ENCODE assay signal across 13 cellular contexts in genomic region chr19:49688531-49689132, GRCh38. TPM values are rescaled to one million over a fixed set of nuclear protein-coding genes. Genes with fewer than 3 reads are reported as not detected.
DNase-seq lines count a peak whose midpoint lies in the region; ATAC-seq and TF ChIP-seq lines count a peak whose summit lies in the region.
"Had no signal": no experiment of that assay in that cellular context is flagged by ENCODE, and none has a peak within 500 bp of the region (broad histone marks: within the 10 kb centered on the region; RNA-seq: fewer than 3 reads in every experiment).

No MANE protein-coding gene starts in this region.

- DNase-seq in H7 (peak; percentile 59), dorsolateral prefrontal cortex (no peak), neural progenitor cell (ENCODE audit: low spot score) (no peak), T-helper 1 cell (no peak), NCI-H1436 treated with DMSO at 0.1 percent for 48 hours (lab: John Stamatoyannopoulos, UW) (no peak)
- DNase-seq: activated CD4-positive, alpha-beta T cell treated with anti-CD3 and anti-CD28 coated beads for 4 hours; GDM1; naive thymus-derived CD8-positive, alpha-beta T cell; T-cell had no signal

- H3K27ac Mint-ChIP-seq in neural progenitor cell = no peak overlapping the region
- H3K27ac Mint-ChIP-seq: activated T-helper 2 cell treated with anti-CD3 and anti-CD28 coated beads, Interferon-gamma antibody, Interleukin-2, Interleukin-4, amounts not matched to agents 10 μg/mL and 5 μg/mL and 100 μg/mL, durations not matched to agents 14 hours and 24 hours and 36 hours; T-cell had no signal

- H2AFZ ChIP-seq in neural progenitor cell (replicated peaks) = no peak overlapping the region

- peaks cover 49% of the 10 kb centered on the region for H3K79me2 ChIP-seq in neural progenitor cell (ENCODE audit: low read depth)

- peaks cover 61% of the 10 kb centered on the region for H4K20me1 ChIP-seq in neural progenitor cell (ENCODE audit: low read depth)

- H3K4me3 ChIP-seq in H7 (ENCODE audit: insufficient read depth, low read depth, low read length) (no peak overlapping the region), dorsolateral prefrontal cortex (peak overlapping the region in 42 of 59 donors; percentile 8 to 91 (median 72)), neural progenitor cell (no peak overlapping the region)

- H3K4me3 Mint-ChIP-seq in neural progenitor cell = peak overlapping the region; percentile 74
- H3K4me3 Mint-ChIP-seq: CD4-positive, alpha-beta memory T cell had no signal

- peak overlapping the region; percentile 90 for H3K4me2 ChIP-seq in neural progenitor cell

- H3K27me3 Mint-ChIP-seq in neural progenitor cell (ENCODE audit: insufficient read depth, low read depth) = peaks cover 12% of the 10 kb centered on the region

- ATAC-seq in GM19452 (IDR thresholded peaks at IDR 0.05; ENCODE audit: unreplicated experiment) = no peak

- peaks cover 66% of the 10 kb centered on the region for H3F3A ChIP-seq in neural progenitor cell (ENCODE audit: low read depth)

- H3K27me3 ChIP-seq in H7 (ENCODE audit: control insufficient read depth, insufficient read depth, low read length) (no peaks in the 10 kb centered on the region), dorsolateral prefrontal cortex (no peaks in the 10 kb centered on the region), neural progenitor cell (no peaks in the 10 kb centered on the region)

- intact Hi-C loops in dorsolateral prefrontal cortex (cut with DNase I) = loop anchor here (5.0 kb wide), 3 partner anchors 114 to 174 kb away; partner anchors contain the start of gene FUZ (in 1 of the 2)

- H3K9ac ChIP-seq in ES-I3 (ENCODE audit: low read depth, low read length) (peak overlapping the region; percentile 75; the same call in 1 of the 2 replicates), neural progenitor cell (no peak overlapping the region)

- no peaks in the 10 kb centered on the region for H3K9me3 ChIP-seq in ES-I3 (ENCODE audit: control insufficient read depth, insufficient read depth, low read length)
- no peaks in the 10 kb centered on the region for H3K9me3 ChIP-seq in neural progenitor cell (ENCODE audit: low read depth)

- H3K36me3 ChIP-seq in ES-I3 (ENCODE audit: insufficient read depth, low read length) (peaks cover 8% of the 10 kb centered on the region; the same call in 1 of the 2 replicates), H7 (replicated peaks; ENCODE audit: control insufficient read depth, insufficient read depth, low read length) (peaks cover 25% of the 10 kb centered on the region), neural progenitor cell (peaks cover 3% of the 10 kb centered on the region)

- no peaks in the 10 kb centered on the region for H3K9me3 Mint-ChIP-seq in neural progenitor cell
- H3K9me3 Mint-ChIP-seq: activated T-helper 2 cell treated with anti-CD3 and anti-CD28 coated beads, Interferon-gamma antibody, Interleukin-2, Interleukin-4, amounts not matched to agents 10 μg/mL and 5 μg/mL and 100 μg/mL, durations not matched to agents 14 hours and 24 hours and 36 hours; CD4-positive, alpha-beta memory T cell; naive thymus-derived CD8-positive, alpha-beta T cell; T-cell had no signal

- peaks cover 13% of the 10 kb centered on the region for H3K36me3 Mint-ChIP-seq in neural progenitor cell

- H3K4me1 ChIP-seq in ES-I3 (ENCODE audit: insufficient read depth, low read length) (peaks cover 15% of the 10 kb centered on the region; the same call in 1 of the 2 replicates), neural progenitor cell (peaks cover 14% of the 10 kb centered on the region)

- peaks cover 36% of the 10 kb centered on the region for H3K4me1 Mint-ChIP-seq in neural progenitor cell

- H3K27ac ChIP-seq in dorsolateral prefrontal cortex (peak overlapping the region in 54 of 59 donors; percentile 3 to 95 (median 90)), neural progenitor cell (peak overlapping the region; percentile 46)

- TF ChIP-seq CTCF in dorsolateral prefrontal cortex (IDR thresholded peaks at IDR 0.05 in 54 of 56, conservative IDR thresholded peaks at IDR 0.05 in 2 of 56; ENCODE audit: low read depth in 1 of 56, partially characterized antibody in 56 of 56) (no peak), neural progenitor cell (IDR thresholded peaks at IDR 0.05) (no peak)

RNA-seq across cellular contexts. Expression of gene ADM5, which starts 0.8 kb away (rescaled TPM):
- total RNA-seq in H7 (2014; rRNA removed; shearing (Covaris generic)) = 1.4 and 1.8 TPM in 2 replicates
- 1 to 10 TPM in 93 of 120 experiments, under 1 TPM in 26, not detected in 1; 0.33 to 4.1 (median 1.5) TPM for total RNA-seq in dorsolateral prefrontal cortex
- total RNA-seq in neural progenitor cell (ENCODE audit: low replicate concordance) = 6.0 and 9.4 TPM in 2 replicates

RNA-seq across cellular contexts. Expression of gene CPT1C, which starts 2.3 kb away (rescaled TPM):
- 25.8 and 28.9 TPM in 2 replicates for total RNA-seq in H7 (2014; rRNA removed; shearing (Covaris generic))
- total RNA-seq in dorsolateral prefrontal cortex (100 to 1,000 TPM in 78 of 120 experiments, 10 to 100 TPM in 42; 55.9 to 163 (median 105) TPM), neural progenitor cell (ENCODE audit: low replicate concordance) (51.7 and 105 TPM in 2 replicates)

RNA-seq across cellular contexts. Expression of gene PRMT1, which starts 11.6 kb away (rescaled TPM):
- total RNA-seq in H7 (2014; rRNA removed; shearing (Covaris generic)) = 690 and 848 TPM in 2 replicates
- total RNA-seq in dorsolateral prefrontal cortex (100 to 1,000 TPM in 54 of 120 experiments, 10 to 100 TPM in 66; 75.9 to 139 (median 99.2) TPM), neural progenitor cell (ENCODE audit: low replicate concordance) (480 and 755 TPM in 2 replicates)

RNA-seq across cellular contexts. Expression of gene BCL2L12, which starts 22.9 kb away (rescaled TPM):
- 34.3 and 42.5 TPM in 2 replicates for total RNA-seq in H7 (2014; rRNA removed; shearing (Covaris generic))
- total RNA-seq in dorsolateral prefrontal cortex (1 to 10 TPM in 119 of 120 experiments, under 1 TPM in 1; 0.87 to 9.6 (median 3.6) TPM), neural progenitor cell (ENCODE audit: low replicate concordance) (6.1 and 41.8 TPM in 2 replicates)

RNA-seq across cellular contexts. Expression of gene IRF3, which starts 23.0 kb away (rescaled TPM):
- 107 and 108 TPM in 2 replicates for total RNA-seq in H7 (2014; rRNA removed; shearing (Covaris generic))
- total RNA-seq in dorsolateral prefrontal cortex = 100 to 1,000 TPM in 1 of 120 experiments, 10 to 100 TPM in 119; 44.4 to 102 (median 65.0) TPM
- 29.5 and 65.1 TPM in 2 replicates for total RNA-seq in neural progenitor cell (ENCODE audit: low replicate concordance)

Comparison
In these comparisons a context has a peak if more than half of its experiments do, and no peak if none do; other contexts are left out.
1. H3K4me3 ChIP-seq: peak in dorsolateral prefrontal cortex (42 of 59); none in H7 (single experiment) and neural progenitor cell (single experiment).